In genomic region chr1:184212649-184213314, GRCh38 we compare ENCODE assay signal across 9 cellular contexts.
DNase-seq lines count a peak whose midpoint lies in the region; ATAC-seq, FAIRE-seq and TF ChIP-seq lines count a peak whose summit lies in the region.
"Had no signal": no experiment of that assay in that cellular context is flagged by ENCODE, and none has a peak within 500 bp of the region (broad histone marks: within the 10 kb centered on the region; RNA-seq: fewer than 3 reads in every experiment).

No MANE protein-coding gene starts in this region.

- peak; percentile 42 for DNase-seq in GM12865 (ENCODE audit: low read depth)
- peak; percentile 83 for DNase-seq in RPMI7951 (ENCODE audit: low read depth)
- DNase-seq in fibroblast of lung (ENCODE audit: low read depth in 2 of 2): peak; percentile 51 to 89
- peak; percentile 13 for DNase-seq in small intestine
- DNase-seq in NCI-H1694 (lab: John Stamatoyannopoulos, UW): no peak
- DNase-seq in neural progenitor cell (ENCODE audit: low spot score): no peak
- DNase-seq in GM13976 (ENCODE audit: low spot score): no peak
- DNase-seq: activated B cell treated with CpG ODN at 0.5 μM for 24 hours had no signal

- H3K36me3 ChIP-seq in fibroblast of lung (ENCODE audit: control insufficient read depth, insufficient read depth, low read length): no peaks in the 10 kb centered on the region
- H3K36me3 ChIP-seq in small intestine (ENCODE audit: control insufficient read depth in 2 of 2, insufficient read depth in 2 of 2, low read length in 2 of 2): no peaks in the 10 kb centered on the region
- H3K36me3 ChIP-seq in neural progenitor cell: no peaks in the 10 kb centered on the region

- H3K4me1 Mint-ChIP-seq in neural progenitor cell: peaks cover 9% of the 10 kb centered on the region
- H3K4me1 Mint-ChIP-seq: activated B cell treated with CpG ODN at 0.5 μM for 24 hours had no signal

- no peak for FAIRE-seq in small intestine (lab: Jason Lieb, UNC)

- TF ChIP-seq CTCF in GM12865 (IDR thresholded peaks at IDR 0.05; ENCODE audit: insufficient read depth, low read depth, low read length, missing control alignments) (no peak), fibroblast of lung (conservative IDR thresholded peaks at IDR 0.05 in 1 of 2, IDR thresholded peaks at IDR 0.05 in 1 of 2; ENCODE audit: low read depth in 1 of 2, low read length in 2 of 2) (no peak), neural progenitor cell (IDR thresholded peaks at IDR 0.05) (no peak), GM13976 (IDR thresholded peaks at IDR 0.05; ENCODE audit: borderline replicate concordance, control extremely low read depth, extremely low read depth, insufficient read depth, missing control alignments) (no peak)

- H3K9ac ChIP-seq in fibroblast of lung (ENCODE audit: insufficient read depth, low read length) (peak overlapping the region; percentile 11), neural progenitor cell (no peak overlapping the region)

- WGBS in small intestine, 3 donors: 71 to 75% (median 73%) methylated on average over 7 of the region's 7 CpGs

- H3K9me3 ChIP-seq in fibroblast of lung (ENCODE audit: control insufficient read depth, insufficient read depth, low read depth, low read length) (no peaks in the 10 kb centered on the region), small intestine (ENCODE audit: control insufficient read depth, low read depth) (no peaks in the 10 kb centered on the region), neural progenitor cell (ENCODE audit: low read depth) (no peaks in the 10 kb centered on the region)

- no peak overlapping the region for H3K27ac Mint-ChIP-seq in neural progenitor cell
- H3K27ac Mint-ChIP-seq: activated B cell treated with CpG ODN at 0.5 μM for 24 hours had no signal

- in situ Hi-C loops in GM13976 (cut with MboI; ENCODE audit: low sequenced_read_pairs, unreplicated experiment): loop anchor here (25.0 kb wide), 1 partner anchor 550 kb away; the partner anchor contains the start of gene APOBEC4

- H4K20me1 ChIP-seq in fibroblast of lung (ENCODE audit: control insufficient read depth, extremely low read depth, insufficient read depth, low read length) (no peaks in the 10 kb centered on the region), neural progenitor cell (ENCODE audit: low read depth) (no peaks in the 10 kb centered on the region)

- H3F3A ChIP-seq in neural progenitor cell (ENCODE audit: low read depth): peaks cover 8% of the 10 kb centered on the region

- H3K4me3 ChIP-seq in GM12865 (ENCODE audit: low read depth, low read length) (no peak overlapping the region), fibroblast of lung (replicated peaks in 1 of 4; ENCODE audit: control extremely low read depth in 1 of 4, insufficient read depth in 1 of 4, low read depth in 3 of 4, low read length in 4 of 4) (no peak overlapping the region), small intestine (ENCODE audit: low read depth in 1 of 2, low read length in 2 of 2) (no peak overlapping the region), neural progenitor cell (no peak overlapping the region)

- H3K9me3 Mint-ChIP-seq in neural progenitor cell: no peaks in the 10 kb centered on the region
- H3K9me3 Mint-ChIP-seq: activated B cell treated with CpG ODN at 0.5 μM for 24 hours had no signal

- H2AFZ ChIP-seq in fibroblast of lung (ENCODE audit: low read length) (peak overlapping the region; percentile 91), neural progenitor cell (replicated peaks) (no peak overlapping the region)

- no peaks in the 10 kb centered on the region for H3K79me2 ChIP-seq in fibroblast of lung (ENCODE audit: control insufficient read depth, insufficient read depth, low read length)
- H3K79me2 ChIP-seq in neural progenitor cell (ENCODE audit: low read depth): no peaks in the 10 kb centered on the region

- peak overlapping the region; percentile 29 for H3K4me2 ChIP-seq in fibroblast of lung (ENCODE audit: extremely low read depth, insufficient read depth, low read length)
- H3K4me2 ChIP-seq in neural progenitor cell: no peak overlapping the region

- ATAC-seq in GM18868 (IDR thresholded peaks at IDR 0.05; ENCODE audit: unreplicated experiment): no peak

- H3K27ac ChIP-seq in fibroblast of lung (ENCODE audit: insufficient read depth, low read length) (peak overlapping the region; percentile 49), small intestine (ENCODE audit: low read depth in 1 of 2, low read length in 1 of 2) (no peak overlapping the region), neural progenitor cell (no peak overlapping the region)

- H3K4me1 ChIP-seq in fibroblast of lung (ENCODE audit: control insufficient read depth, extremely low read depth, insufficient read depth, low read length) (peaks cover 3% of the 10 kb centered on the region), small intestine (ENCODE audit: control insufficient read depth in 2 of 2, insufficient read depth in 1 of 2, low read depth in 1 of 2, low read length in 1 of 2) (no peaks in the 10 kb centered on the region), neural progenitor cell (peaks cover 7% of the 10 kb centered on the region)

- H3K36me3 Mint-ChIP-seq in neural progenitor cell: no peaks in the 10 kb centered on the region

- H3K27me3 ChIP-seq in fibroblast of lung (ENCODE audit: control insufficient read depth, insufficient read depth, low read length): no peaks in the 10 kb centered on the region
- no peaks in the 10 kb centered on the region for H3K27me3 ChIP-seq in small intestine (ENCODE audit: control insufficient read depth in 2 of 2, insufficient read depth in 2 of 2, low read length in 2 of 2)
- H3K27me3 ChIP-seq in neural progenitor cell: no peaks in the 10 kb centered on the region

- no peak overlapping the region for H3K4me3 Mint-ChIP-seq in neural progenitor cell
- H3K4me3 Mint-ChIP-seq: activated B cell treated with CpG ODN at 0.5 μM for 24 hours had no signal

- H3K27me3 Mint-ChIP-seq in neural progenitor cell (ENCODE audit: insufficient read depth, low read depth): peaks cover 6% of the 10 kb centered on the region
- H3K27me3 Mint-ChIP-seq: activated B cell treated with CpG ODN at 0.5 μM for 24 hours had no signal

Comparison
In these comparisons a context has a peak if more than half of its experiments do, and no peak if none do; other contexts are left out.
1. DNase-seq: peak in GM12865 (single experiment), RPMI7951 (single experiment), fibroblast of lung (2 of 2) and small intestine (single experiment); none in NCI-H1694 (single experiment), neural progenitor cell (single experiment) and GM13976 (single experiment).